ENCODE assay signal across 8 cellular contexts in genomic region chr1:152035406-152036315, GRCh38. TPM values are rescaled to one million over a fixed set of nuclear protein-coding genes. Genes with fewer than 3 reads are reported as not detected.
DNase-seq lines count a peak whose midpoint lies in the region; ATAC-seq and TF ChIP-seq lines count a peak whose summit lies in the region.

No MANE protein-coding gene starts in this region.

- peak overlapping the region in 4 of 5 donors; percentile 67 to 90 (median 82) for H3K27ac ChIP-seq in adrenal gland

- peaks cover 40% of the 10 kb centered on the region for H3K4me1 Mint-ChIP-seq in stimulated activated naive CD8-positive, alpha-beta T cell treated with anti-CD3 and anti-CD28 coated beads, Interleukin-15, Interleukin-2, amounts not matched to agents 100 ng/mL and 50 ng/mL, for 24 hours (ENCODE audit: low read depth)

- H3K4me1 ChIP-seq in ES-I3 (ENCODE audit: insufficient read depth, low read length) (peaks cover 12% of the 10 kb centered on the region), adrenal gland (replicated peaks in 1 of 2) (peaks cover 7 to 25% of the 10 kb centered on the region in 2 donors)

- H3K9ac ChIP-seq in ES-I3 (ENCODE audit: low read depth, low read length): peak overlapping the region; percentile 100

- H3K4me3 Mint-ChIP-seq in stimulated activated naive CD8-positive, alpha-beta T cell treated with anti-CD3 and anti-CD28 coated beads, Interleukin-15, Interleukin-2, amounts not matched to agents 100 ng/mL and 50 ng/mL, for 24 hours: peak overlapping the region; percentile 98

- TF ChIP-seq POLR2A in adrenal gland (IDR thresholded peaks at IDR 0.05): no peak

- intact Hi-C loops in adrenal gland (cut with DNase I): no loop called here

- no peak for ATAC-seq in esophagus mucosa

- no peaks in the 10 kb centered on the region for H3K27me3 ChIP-seq in adrenal gland

- no peaks in the 10 kb centered on the region for H3K9me3 Mint-ChIP-seq in stimulated activated naive CD8-positive, alpha-beta T cell treated with anti-CD3 and anti-CD28 coated beads, Interleukin-15, Interleukin-2, amounts not matched to agents 100 ng/mL and 50 ng/mL, for 24 hours

- H3K27ac Mint-ChIP-seq in stimulated activated naive CD8-positive, alpha-beta T cell treated with anti-CD3 and anti-CD28 coated beads, Interleukin-15, Interleukin-2, amounts not matched to agents 100 ng/mL and 50 ng/mL, for 24 hours: peak overlapping the region; percentile 97

- DNase-seq in NCI-H1436 (lab: John Stamatoyannopoulos, UW): peak; percentile 73
- DNase-seq in adrenal gland: no peak
- DNase-seq in iPS-NIHi11 (ENCODE audit: low spot score): peak; percentile 24
- DNase-seq in ureter (ENCODE audit: low spot score): no peak
- no peak for DNase-seq in HPDE6-E6E7 (ENCODE audit: extremely low spot score)

- H3K9me3 ChIP-seq in ES-I3 (ENCODE audit: control insufficient read depth, insufficient read depth, low read length) (no peaks in the 10 kb centered on the region), adrenal gland (replicated peaks in 1 of 3) (no peaks in the 10 kb centered on the region)

- no peak for TF ChIP-seq CTCF in adrenal gland (IDR thresholded peaks at IDR 0.05)

- H3K36me3 ChIP-seq in ES-I3 (ENCODE audit: insufficient read depth, low read length) (peaks cover 21% of the 10 kb centered on the region), adrenal gland (replicated peaks in 1 of 2) (peaks cover 0 to 26% of the 10 kb centered on the region in 2 donors)

- 46 to 49% (median 47%) methylated on average over 18 of the region's 18 CpGs for WGBS in adrenal gland, 4 donors

- peak overlapping the region; percentile 4 to 77 (median 41) for H3K4me3 ChIP-seq in adrenal gland

- peaks cover 38% of the 10 kb centered on the region for H3K36me3 Mint-ChIP-seq in stimulated activated naive CD8-positive, alpha-beta T cell treated with anti-CD3 and anti-CD28 coated beads, Interleukin-15, Interleukin-2, amounts not matched to agents 100 ng/mL and 50 ng/mL, for 24 hours (ENCODE audit: low read depth)

- H3K27me3 Mint-ChIP-seq in stimulated activated naive CD8-positive, alpha-beta T cell treated with anti-CD3 and anti-CD28 coated beads, Interleukin-15, Interleukin-2, amounts not matched to agents 100 ng/mL and 50 ng/mL, for 24 hours: no peaks in the 10 kb centered on the region

RNA-seq across cellular contexts. Expression of gene S100A11, which starts 1.1 kb away (rescaled TPM):
- total RNA-seq in adrenal gland (100 to 1,000 TPM in 6 of 8 donors, 10 to 100 TPM in 2; 66.8 to 251 (median 145) TPM), ureter (1,471 TPM), esophagus mucosa (2,220 TPM)
- 1,000 to 10,000 TPM in 1 of 3 donors, 100 to 1,000 TPM in 2; 308 to 1,160 (median 987) TPM for polyA plus RNA-seq in adrenal gland

RNA-seq across cellular contexts. Expression of gene S100A10, which starts 42.0 kb away (rescaled TPM):
- total RNA-seq in adrenal gland: 100 to 1,000 TPM in 5 of 8 donors, 10 to 100 TPM in 3; 66.7 to 463 (median 262) TPM
- 100 to 1,000 TPM; 439 to 860 (median 798) TPM for polyA plus RNA-seq in adrenal gland
- 152 TPM for total RNA-seq in ureter
- total RNA-seq in esophagus mucosa: 1,355 TPM

RNA-seq across cellular contexts. Expression of gene TCHHL1, which starts 53.2 kb away (rescaled TPM):
- total RNA-seq in adrenal gland: not detected
- not detected for polyA plus RNA-seq in adrenal gland
- total RNA-seq in ureter: not detected
- total RNA-seq in esophagus mucosa: not detected

Comparison
In these comparisons a context has a peak if more than half of its experiments do, and no peak if none do; other contexts are left out.
1. DNase-seq: peak in NCI-H1436 (single experiment) and iPS-NIHi11 (single experiment); none in adrenal gland (0 of 7), ureter (single experiment) and HPDE6-E6E7 (single experiment).